In the genomic region with DNA sequence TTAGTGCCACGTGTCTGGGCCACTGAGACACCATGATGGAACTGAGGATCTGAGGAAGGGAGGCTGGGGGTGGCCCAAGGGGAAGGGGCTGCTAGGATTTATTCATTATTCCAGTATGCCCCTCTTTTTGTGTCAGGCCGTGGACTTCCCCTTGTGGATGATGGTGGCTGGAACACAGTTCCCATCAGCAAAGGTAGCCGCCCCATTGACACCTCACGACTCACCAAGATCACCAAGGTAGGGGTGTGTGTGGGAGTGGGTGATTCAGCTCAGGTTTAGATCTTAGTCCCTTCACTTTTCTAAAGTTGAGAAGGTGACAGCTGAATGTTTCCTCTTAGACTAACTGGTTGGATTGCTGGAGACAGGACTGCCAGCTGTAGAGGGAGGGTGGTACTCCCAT, we compare ENCODE assay signal across 20 cellular contexts. TPM values are rescaled to one million over a fixed set of nuclear protein-coding genes. Genes with fewer than 3 reads are reported as not detected.
DNase-seq lines count a peak whose midpoint lies in the region; ATAC-seq and TF ChIP-seq lines count a peak whose summit lies in the region.
"Had no signal": no experiment of that assay in that cellular context is flagged by ENCODE, and none has a peak within 500 bp of the region (broad histone marks: within the 10 kb centered on the region; RNA-seq: fewer than 3 reads in every experiment).

No MANE protein-coding gene starts in this region.

- no peak for ATAC-seq in CD8-positive, alpha-beta T cell
- ATAC-seq in activated naive CD4-positive, alpha-beta T cell treated with anti-CD3 and anti-CD28 coated beads, Interleukin-2, amount 50 U/mL, for 72 hours, result peak; percentile 78 to 86
- ATAC-seq in heart right ventricle (no peak), GM21367 (IDR thresholded peaks at IDR 0.05; ENCODE audit: unreplicated experiment) (no peak)
- ATAC-seq: GM23338, lower lobe of right lung, Right ventricle myocardium inferior had no signal

- H3K9me3 ChIP-seq in CD8-positive, alpha-beta T cell (ENCODE audit: low read length), result no peaks in the 10 kb centered on the region
- H3K9me3 ChIP-seq in heart right ventricle, result no peaks in the 10 kb centered on the region
- H3K9me3 ChIP-seq: adrenal gland, lower lobe of right lung, tibial artery had no signal

- no peaks in the 10 kb centered on the region for H3K27me3 Mint-ChIP-seq in CD8-positive, alpha-beta T cell (ENCODE audit: low read depth)
- H3K27me3 Mint-ChIP-seq in HFFc6 (ENCODE audit: insufficient read depth) (peaks cover 4% of the 10 kb centered on the region), Calu3 (ENCODE audit: unreplicated experiment) (no peaks in the 10 kb centered on the region)
- H3K27me3 Mint-ChIP-seq: naive B cell had no signal

- intact Hi-C loops in CD8-positive, alpha-beta T cell (cut with DNase I, micrococcal nuclease), result no loop called here
- intact Hi-C loops in heart right ventricle (cut with DNase I), result no loop called here
- intact Hi-C loops in Calu3 (cut with micrococcal nuclease; ENCODE audit: unreplicated experiment), result no loop called here

- H3K4me3 ChIP-seq in CD8-positive, alpha-beta T cell (ENCODE audit: low read depth, low read length), result no peak overlapping the region
- H3K4me3 ChIP-seq in heart right ventricle, result no peak overlapping the region
- H3K4me3 ChIP-seq: adrenal gland, GM23338, lower lobe of right lung, tibial artery had no signal

- H3K27ac ChIP-seq in CD8-positive, alpha-beta T cell (ENCODE audit: low read depth, low read length), result no peak overlapping the region
- no peak overlapping the region for H3K27ac ChIP-seq in heart right ventricle
- H3K27ac ChIP-seq: lower lobe of right lung, tibial artery had no signal

- WGBS in heart right ventricle, 2 donors, result 82 to 91% methylated on average over 4 of the region's 4 CpGs

- no peaks in the 10 kb centered on the region for H3K27me3 ChIP-seq in CD8-positive, alpha-beta T cell (ENCODE audit: insufficient read depth, low read length)
- H3K27me3 ChIP-seq in heart right ventricle, result no peaks in the 10 kb centered on the region
- H3K27me3 ChIP-seq: adrenal gland, tibial artery had no signal

- H3K36me3 ChIP-seq in CD8-positive, alpha-beta T cell (ENCODE audit: insufficient read depth, low read length), result peaks cover 87% of the 10 kb centered on the region
- peaks cover 27 to 100% (median 100%) of the 10 kb centered on the region in 9 donors for H3K36me3 ChIP-seq in heart right ventricle

- BruUV-seq in Calu3 (replicated peaks; lab: Mats Ljungman, UMichigan), result no TSS peak

- no peak for TF ChIP-seq CTCF in CD8-positive, alpha-beta T cell (IDR thresholded peaks at IDR 0.05)
- TF ChIP-seq CTCF in HFFc6 (IDR thresholded peaks at IDR 0.05) (no peak), heart right ventricle (IDR thresholded peaks at IDR 0.05) (no peak), Calu3 (IDR thresholded peaks at IDR 0.05; ENCODE audit: unreplicated experiment) (no peak)

- H3K4me1 Mint-ChIP-seq in CD8-positive, alpha-beta T cell (ENCODE audit: low read depth), result no peaks in the 10 kb centered on the region
- peaks cover 45% of the 10 kb centered on the region for H3K4me1 Mint-ChIP-seq in HFFc6 (ENCODE audit: low read depth)
- H3K4me1 Mint-ChIP-seq in Calu3 (ENCODE audit: low read depth, unreplicated experiment), result peaks cover 31% of the 10 kb centered on the region
- H3K4me1 Mint-ChIP-seq: GM23338, naive B cell had no signal

- H3K36me3 Mint-ChIP-seq in CD8-positive, alpha-beta T cell, result peaks cover 95% of the 10 kb centered on the region
- peaks cover 82% of the 10 kb centered on the region for H3K36me3 Mint-ChIP-seq in HFFc6 (ENCODE audit: low read depth)
- H3K36me3 Mint-ChIP-seq in activated naive CD4-positive, alpha-beta T cell treated with anti-CD3 and anti-CD28 coated beads, Interleukin-2, amount 50 U/mL, for 72 hours, result peaks cover 59 to 78% of the 10 kb centered on the region in 2 donors
- peaks cover 100% of the 10 kb centered on the region for H3K36me3 Mint-ChIP-seq in Calu3 (ENCODE audit: insufficient read depth, unreplicated experiment)

- no peaks in the 10 kb centered on the region for H3K4me1 ChIP-seq in CD8-positive, alpha-beta T cell (ENCODE audit: insufficient read depth, low read length)
- peaks cover 0 to 30% (median 19%) of the 10 kb centered on the region in 9 donors for H3K4me1 ChIP-seq in heart right ventricle

- no peak overlapping the region for H3K4me3 Mint-ChIP-seq in CD8-positive, alpha-beta T cell
- H3K4me3 Mint-ChIP-seq in HFFc6 (no peak overlapping the region), Calu3 (ENCODE audit: low read depth, unreplicated experiment) (no peak overlapping the region)
- H3K4me3 Mint-ChIP-seq: GM23338; naive B cell; T-helper 1 cell treated with Interleukin-12 subunit alpha and Interleukin-12 subunit beta and Interleukin-4 antibody, amounts not matched to agents 30 μg/mL and 1 μg/mL, for 36 hours had no signal

- CTCF ChIA-PET in CD8-positive, alpha-beta T cell (lab: Charles Lee), result interaction anchor here (2.1 kb wide), 1 partner anchor 28 kb away, joined by 12 read pairs; no protein-coding TSS in a partner anchor
- CTCF ChIA-PET in Calu3 (lab: Charles Lee), result no interaction called here

- DNase-seq in CD8-positive, alpha-beta T cell, result no peak
- DNase-seq in HFFc6 (no peak), heart right ventricle (no peak), NCI-H2081 (lab: John Stamatoyannopoulos, UW) (no peak), Calu3 (no peak)
- no peak for DNase-seq in activated naive CD4-positive, alpha-beta T cell treated with anti-CD3 and anti-CD28 coated beads, Interleukin-2, amount 50 U/mL, for 72 hours (ENCODE audit: low spot score in 2 of 2)
- DNase-seq in stimulated activated CD4-positive, alpha-beta T cell treated with anti-CD3 and anti-CD28 coated beads, Interleukin-15, amount 100 ng/mL, for 48 hours (ENCODE audit: low read depth in 2 of 2), result peak; percentile 38 to 47
- DNase-seq: adrenal gland; C1 segment of cervical spinal cord; lower lobe of right lung; naive B cell; NCI-H1417 treated with DMSO at 0.1 percent for 48 hours; NCI-H226; NK-92 treated with Interleukin-12 subunit alpha and Interleukin-12 subunit beta, amount 100 ng/mL, for 24 hours; small intestine; tibial artery had no signal

- POLR2A ChIA-PET in CD8-positive, alpha-beta T cell (lab: Charles Lee), result interaction anchor here (0.8 kb wide), 1 partner anchor 23 kb away, joined by 3 read pairs; no protein-coding TSS in a partner anchor

- H3K27ac Mint-ChIP-seq in CD8-positive, alpha-beta T cell, result peak overlapping the region; percentile 57
- H3K27ac Mint-ChIP-seq in HFFc6 (peak overlapping the region; percentile 33; the same call in 1 of the 2 replicates), Calu3 (ENCODE audit: unreplicated experiment) (no peak overlapping the region)
- H3K27ac Mint-ChIP-seq in activated naive CD4-positive, alpha-beta T cell treated with anti-CD3 and anti-CD28 coated beads, Interleukin-2, amount 50 U/mL, for 72 hours, result peak overlapping the region in 1 of 2 donors; percentile 96
- H3K27ac Mint-ChIP-seq: GM23338; T-helper 1 cell treated with Interleukin-12 subunit alpha and Interleukin-12 subunit beta and Interleukin-4 antibody, amounts not matched to agents 30 μg/mL and 1 μg/mL, for 36 hours had no signal

- no peaks in the 10 kb centered on the region for H3K9me3 Mint-ChIP-seq in CD8-positive, alpha-beta T cell
- H3K9me3 Mint-ChIP-seq in HFFc6, result no peaks in the 10 kb centered on the region
- no peaks in the 10 kb centered on the region for H3K9me3 Mint-ChIP-seq in activated naive CD4-positive, alpha-beta T cell treated with anti-CD3 and anti-CD28 coated beads, Interleukin-2, amount 50 U/mL, for 72 hours
- no peaks in the 10 kb centered on the region for H3K9me3 Mint-ChIP-seq in Calu3 (ENCODE audit: low read depth, unreplicated experiment)
- H3K9me3 Mint-ChIP-seq: GM23338; naive B cell; T-helper 1 cell treated with Interleukin-12 subunit alpha and Interleukin-12 subunit beta and Interleukin-4 antibody, amounts not matched to agents 30 μg/mL and 1 μg/mL, for 36 hours had no signal

RNA-seq across cellular contexts. Expression of a gene that starts 11.3 kb away (rescaled TPM):
- 100 to 1,000 TPM; 220 to 235 TPM for total RNA-seq in CD8-positive, alpha-beta T cell
- total RNA-seq in HFFc6 (2021; fragmentation: NEBNext Ultra II Directional; extraction: Animal tissue kit (Norgen Biotek cat#: 25700)), result 100 to 1,000 TPM; 522 to 605 (median 559) TPM
- 100 to 1,000 TPM; 256 to 376 TPM for total RNA-seq in activated naive CD4-positive, alpha-beta T cell treated with anti-CD3 and anti-CD28 coated beads, Interleukin-2, amount 50 U/mL, for 72 hours
- total RNA-seq in heart right ventricle (100 to 1,000 TPM; 203 to 316 (median 209) TPM), Calu3 (2022) (662 and 673 TPM in 2 replicates)
- 100 to 1,000 TPM; 142 to 277 TPM for polyA plus RNA-seq in heart right ventricle

RNA-seq across cellular contexts. Expression of a gene that starts 11.7 kb away (rescaled TPM):
- 10 to 100 TPM in 1 of 2 experiments, 1 to 10 TPM in 1; 9.8 to 11.1 TPM for total RNA-seq in CD8-positive, alpha-beta T cell
- total RNA-seq in HFFc6 (2021; fragmentation: NEBNext Ultra II Directional; extraction: Animal tissue kit (Norgen Biotek cat#: 25700)), result 10 to 100 TPM; 11.2 to 13.6 (median 11.9) TPM
- total RNA-seq in activated naive CD4-positive, alpha-beta T cell treated with anti-CD3 and anti-CD28 coated beads, Interleukin-2, amount 50 U/mL, for 72 hours, result 1 to 10 TPM; 4.1 to 6.8 TPM
- 10 to 100 TPM; 23.0 to 36.5 (median 26.7) TPM for total RNA-seq in heart right ventricle
- 10 to 100 TPM; 21.6 to 32.5 TPM for polyA plus RNA-seq in heart right ventricle
- total RNA-seq in Calu3 (2022), result 24.4 and 29.2 TPM in 2 replicates

RNA-seq across cellular contexts. Expression of a gene that starts 26.7 kb away (rescaled TPM):
- total RNA-seq in CD8-positive, alpha-beta T cell, result 100 to 1,000 TPM; 168 to 174 TPM
- total RNA-seq in HFFc6 (2021; fragmentation: NEBNext Ultra II Directional; extraction: Animal tissue kit (Norgen Biotek cat#: 25700)), result 100 to 1,000 TPM; 620 to 777 (median 730) TPM
- total RNA-seq in activated naive CD4-positive, alpha-beta T cell treated with anti-CD3 and anti-CD28 coated beads, Interleukin-2, amount 50 U/mL, for 72 hours, result 100 to 1,000 TPM; 241 to 252 TPM
- total RNA-seq in heart right ventricle (100 to 1,000 TPM; 210 to 254 (median 231) TPM), Calu3 (2022) (513 and 530 TPM in 2 replicates)
- polyA plus RNA-seq in heart right ventricle, result 100 to 1,000 TPM in 1 of 2 donors, 10 to 100 TPM in 1; 49.0 to 288 TPM

RNA-seq across cellular contexts. Expression of a gene that starts 35.7 kb away (rescaled TPM):
- total RNA-seq in CD8-positive, alpha-beta T cell, result 1 to 10 TPM; 2.7 to 3.9 TPM
- total RNA-seq in HFFc6 (2021; fragmentation: NEBNext Ultra II Directional; extraction: Animal tissue kit (Norgen Biotek cat#: 25700)), result 1 to 10 TPM; 3.4 to 5.1 (median 4.2) TPM
- total RNA-seq in activated naive CD4-positive, alpha-beta T cell treated with anti-CD3 and anti-CD28 coated beads, Interleukin-2, amount 50 U/mL, for 72 hours, result 10 to 100 TPM in 1 of 2 donors, 1 to 10 TPM in 1; 6.5 to 13.9 TPM
- 1 to 10 TPM; 1.3 to 3.0 (median 2.4) TPM for total RNA-seq in heart right ventricle
- polyA plus RNA-seq in heart right ventricle, result 1 to 10 TPM; 1.6 to 8.4 TPM
- 22.9 and 25.3 TPM in 2 replicates for total RNA-seq in Calu3 (2022)

RNA-seq across cellular contexts. Expression of a gene that starts 35.8 kb away (rescaled TPM):
- 10 to 100 TPM; 15.6 to 18.4 TPM for total RNA-seq in CD8-positive, alpha-beta T cell
- 10 to 100 TPM; 45.4 to 68.6 (median 50.1) TPM for total RNA-seq in HFFc6 (2021; fragmentation: NEBNext Ultra II Directional; extraction: Animal tissue kit (Norgen Biotek cat#: 25700))
- 100 to 1,000 TPM; 112 to 177 TPM for total RNA-seq in activated naive CD4-positive, alpha-beta T cell treated with anti-CD3 and anti-CD28 coated beads, Interleukin-2, amount 50 U/mL, for 72 hours
- total RNA-seq in heart right ventricle (10 to 100 TPM; 17.4 to 31.0 (median 22.9) TPM), Calu3 (2022) (128 and 131 TPM in 2 replicates)
- polyA plus RNA-seq in heart right ventricle, result 10 to 100 TPM; 55.1 to 63.7 TPM

Comparison
In these comparisons a context has a peak if more than half of its experiments do, and no peak if none do; other contexts are left out.
1. ATAC-seq: peak in activated naive CD4-positive, alpha-beta T cell treated with anti-CD3 and anti-CD28 coated beads, Interleukin-2, amount 50 U/mL, for 72 hours (2 of 2); none in CD8-positive, alpha-beta T cell (single experiment), heart right ventricle (0 of 8) and GM21367 (single experiment).
2. DNase-seq: peak in stimulated activated CD4-positive, alpha-beta T cell treated with anti-CD3 and anti-CD28 coated beads, Interleukin-15, amount 100 ng/mL, for 48 hours (2 of 2); none in CD8-positive, alpha-beta T cell (0 of 7), HFFc6 (single experiment), activated naive CD4-positive, alpha-beta T cell treated with anti-CD3 and anti-CD28 coated beads, Interleukin-2, amount 50 U/mL, for 72 hours (0 of 2), heart right ventricle (0 of 2), NCI-H2081 (0 of 2) and Calu3 (single experiment).